Comparison of ENCODE assay signal across 12 cellular contexts in genomic region chr3:100226712-100227429, GRCh38. TPM values are rescaled to one million over a fixed set of nuclear protein-coding genes. Genes with fewer than 3 reads are reported as not detected.
DNase-seq lines count a peak whose midpoint lies in the region; ATAC-seq, FAIRE-seq and TF ChIP-seq lines count a peak whose summit lies in the region.
"Had no signal": no experiment of that assay in that cellular context is flagged by ENCODE, and none has a peak within 500 bp of the region (broad histone marks: within the 10 kb centered on the region; RNA-seq: fewer than 3 reads in every experiment).

No MANE protein-coding gene starts in this region.

- no peak overlapping the region for H3K27ac ChIP-seq in HepG2 (ENCODE audit: extremely low read length, insufficient read depth, low read length)
- H3K27ac ChIP-seq: uterus had no signal

- H2AFZ ChIP-seq in HepG2 (ENCODE audit: low read length) = peak overlapping the region; percentile 9

- POLR2A ChIA-PET in HepG2 (lab: Yijun Ruan, JAX) = no interaction called here

- no peaks in the 10 kb centered on the region for H3K27me3 Mint-ChIP-seq in activated T-cell treated with anti-CD3 and anti-CD28 coated beads, Interleukin-2, amount 50 U/mL, for 24 hours

- TF ChIP-seq CTCF in HepG2 (CRISPR knock-in tag; IDR thresholded peaks at IDR 0.05) = no peak

- BruUV-seq in HepG2 (replicated peaks; lab: Mats Ljungman, UMichigan) = no TSS peak

- H3K27me3 ChIP-seq in HepG2 (ENCODE audit: control insufficient read depth in 1 of 2, insufficient read depth in 2 of 2, low read length in 2 of 2) = no peaks in the 10 kb centered on the region
- H3K27me3 ChIP-seq: uterus had no signal

- no peak overlapping the region for H3K27ac Mint-ChIP-seq in activated T-cell treated with anti-CD3 and anti-CD28 coated beads, Interleukin-2, amount 50 U/mL, for 24 hours
- H3K27ac Mint-ChIP-seq: effector memory CD8-positive, alpha-beta T cell had no signal

- peaks cover 12% of the 10 kb centered on the region for H3K4me1 ChIP-seq in HepG2 (ENCODE audit: insufficient read depth, low read length)
- H3K4me1 ChIP-seq: uterus had no signal

- no peaks in the 10 kb centered on the region for H3K9me3 Mint-ChIP-seq in activated T-cell treated with anti-CD3 and anti-CD28 coated beads, Interleukin-2, amount 50 U/mL, for 24 hours
- H3K9me3 Mint-ChIP-seq: effector memory CD8-positive, alpha-beta T cell had no signal

- H4K20me1 ChIP-seq in HepG2 (ENCODE audit: insufficient read depth, low read length) = no peaks in the 10 kb centered on the region

- no peak overlapping the region for H3K4me3 Mint-ChIP-seq in activated T-cell treated with anti-CD3 and anti-CD28 coated beads, Interleukin-2, amount 50 U/mL, for 24 hours
- H3K4me3 Mint-ChIP-seq: effector memory CD8-positive, alpha-beta T cell; nephron had no signal

- no peak for TF ChIP-seq EP300 in HepG2 (IDR thresholded peaks at IDR 0.05; ENCODE audit: low read depth in 2 of 2, low read length in 2 of 2)
- no peak for TF ChIP-seq EP300 in HepG2 (CRISPR knock-in tag; IDR thresholded peaks at IDR 0.05; ENCODE audit: borderline replicate concordance)

- intact Hi-C loops in HepG2 (cut with micrococcal nuclease; ENCODE audit: unreplicated experiment) = no loop called here

- H3K4me2 ChIP-seq in HepG2 (ENCODE audit: low read depth, low read length) = no peak overlapping the region

- no peaks in the 10 kb centered on the region for H3K9me3 ChIP-seq in HepG2 (ENCODE audit: low read length)
- H3K9me3 ChIP-seq: uterus had no signal

- no peaks in the 10 kb centered on the region for H3K36me3 Mint-ChIP-seq in activated T-cell treated with anti-CD3 and anti-CD28 coated beads, Interleukin-2, amount 50 U/mL, for 24 hours (ENCODE audit: low read depth)

- ATAC-seq in HepG2 = no peak
- ATAC-seq: effector memory CD8-positive, alpha-beta T cell had no signal

- no peak for FAIRE-seq in HepG2 (lab: Jason Lieb, UNC)

- DNase-seq in A172 (ENCODE audit: low spot score) (peak; percentile 77), LHCN-M2 (ENCODE audit: low read depth) (peak; percentile 78), dermis blood vessel endothelial cell (peak; percentile 2), HepG2 (ENCODE audit: low spot score) (no peak), SHP77 treated with DMSO at 0.1 percent for 48 hours (lab: John Stamatoyannopoulos, UW) (no peak), NCI-H774 (lab: John Stamatoyannopoulos, UW) (no peak), SKM-1 (lab: John Stamatoyannopoulos, UW; ENCODE audit: unreplicated experiment) (no peak)
- no peak for DNase-seq in activated T-cell treated with anti-CD3 and anti-CD28 coated beads, Interleukin-2, amount 50 U/mL, for 24 hours
- DNase-seq: effector memory CD8-positive, alpha-beta T cell; NCI-H2171 treated with DMSO at 0.1 percent for 48 hours; uterus had no signal

- TF ChIP-seq RAD21 in HepG2 (CRISPR knock-in tag; IDR thresholded peaks at IDR 0.05) = no peak

- WGBS in HepG2 (ENCODE audit: low lambda C conversion rate) = 40% methylated on average over 6 of the region's 6 CpGs

- CTCF ChIA-PET in HepG2 (lab: Yijun Ruan, JAX; ENCODE audit: low intra/inter-chr PET ratio, low total read pairs) = no interaction called here

- TF ChIP-seq POLR2A in HepG2 (IDR thresholded peaks at IDR 0.05; ENCODE audit: insufficient read depth in 1 of 2, low read depth in 2 of 2, low read length in 2 of 2) = no peak

- in situ Hi-C loops in HepG2 (cut with HindIII; ENCODE audit: extremely low pct_ligation_motif_present, low pct_unique_long_range_greater_than_20kb) = no loop called here

- no peaks in the 10 kb centered on the region for H3K79me2 ChIP-seq in HepG2 (ENCODE audit: insufficient read depth, low read length)

- H3K9ac ChIP-seq in HepG2 (ENCODE audit: insufficient read depth, low read depth, low read length) = no peak overlapping the region

- H3K36me3 ChIP-seq in HepG2 (replicated peaks in 1 of 2; ENCODE audit: control insufficient read depth in 1 of 2, insufficient read depth in 2 of 2, low read length in 2 of 2) = no peaks in the 10 kb centered on the region
- H3K36me3 ChIP-seq: uterus had no signal

- no peak overlapping the region for H3K4me3 ChIP-seq in HepG2 (replicated peaks in 1 of 3; ENCODE audit: insufficient read depth in 1 of 3, low read depth in 2 of 3, low read length in 3 of 3)
- H3K4me3 ChIP-seq: uterus had no signal

- H3K4me1 Mint-ChIP-seq in activated T-cell treated with anti-CD3 and anti-CD28 coated beads, Interleukin-2, amount 50 U/mL, for 24 hours (ENCODE audit: low read depth) = peaks cover 4% of the 10 kb centered on the region

TF ChIP-seq in HepG2, 621 proteins besides CTCF, POLR2A, EP300 and RAD21:
- TF ChIP-seq MAFK (conservative IDR thresholded peaks at IDR 0.05 in 1 of 2, IDR thresholded peaks at IDR 0.05 in 1 of 2; ENCODE audit: low read length in 2 of 2) = peak in 1 of 2 experiments; percentile 50; a peak in 2 of 4 replicates
- no peak for TF ChIP-seq ZMAT3 (CRISPR knock-in tag; conservative IDR thresholded peaks at IDR 0.05)

RNA-seq across cellular contexts. Expression of gene TBC1D23, which starts 33.9 kb away (rescaled TPM):
- 49.8 and 57.0 TPM in 2 replicates for total RNA-seq in A172 (2014; rRNA removed; shearing (Covaris generic))
- total RNA-seq in LHCN-M2 (2014; rRNA removed) (45.0 and 54.1 TPM in 2 replicates), dermis blood vessel endothelial cell (46.1 and 49.1 TPM in 2 replicates), HepG2 (2016; rRNA removed; fragmentation: Illumina TruSeq; extraction: Trizol) (28.7 and 44.5 TPM in 2 replicates)
- 8.3 TPM for polyA plus RNA-seq in LHCN-M2 (2012)
- total RNA-seq in HepG2 (2016; cell fraction: cytosol; rRNA removed; fragmentation: Illumina TruSeq; extraction: Trizol; ENCODE audit: low read depth) = 5.2 and 5.6 TPM in 2 replicates
- total RNA-seq in HepG2 (2016; cell fraction: insoluble cytoplasmic fraction; rRNA removed; fragmentation: Illumina TruSeq; extraction: Trizol) = 29.0 and 42.5 TPM in 2 replicates
- total RNA-seq in HepG2 (2016; cell fraction: membrane; rRNA removed; fragmentation: Illumina TruSeq; extraction: Trizol) = 9.4 and 12.5 TPM in 2 replicates
- 35.8 and 37.8 TPM in 2 replicates for total RNA-seq in HepG2 (2016; cell fraction: nucleus; rRNA removed; fragmentation: Illumina TruSeq; extraction: Trizol)
- polyA plus RNA-seq in HepG2 (2011; rRNA removed) = 26.5 and 35.4 TPM in 2 replicates
- 8.8 and 13.6 TPM in 2 replicates for polyA plus RNA-seq in HepG2 (2011; cell fraction: cytosol; rRNA removed)
- polyA plus RNA-seq in HepG2 (2011; cell fraction: nucleus; rRNA removed) = 13.1 and 13.7 TPM in 2 replicates
- polyA plus RNA-seq in HepG2 (2012) = 26.0 and 27.5 TPM in 2 replicates
- 1.2 and 1.3 TPM in 2 replicates for polyA plus RNA-seq in HepG2 (2016; cell fraction: cytosol; fragmentation: Illumina TruSeq; extraction: Trizol; ENCODE audit: low read depth)
- polyA plus RNA-seq in HepG2 (2016; cell fraction: insoluble cytoplasmic fraction; fragmentation: Illumina TruSeq; extraction: Trizol; ENCODE audit: low read depth) = 22.6 and 26.1 TPM in 2 replicates
- 4.5 and 4.6 TPM in 2 replicates for polyA plus RNA-seq in HepG2 (2016; cell fraction: membrane; fragmentation: Illumina TruSeq; extraction: Trizol; ENCODE audit: low read depth)
- 24.7 and 25.8 TPM in 2 replicates for polyA plus RNA-seq in HepG2 (2016; cell fraction: nucleus; fragmentation: Illumina TruSeq; extraction: Trizol; ENCODE audit: insufficient read depth, low read depth)
- 22.9 and 28.9 TPM in 2 replicates for polyA minus RNA-seq in HepG2 (2011; rRNA and poly(A)+ RNA removed; ENCODE audit: low replicate concordance)
- 25.6 and 28.5 TPM in 2 replicates for polyA minus RNA-seq in HepG2 (2011; cell fraction: cytosol; rRNA and poly(A)+ RNA removed)
- polyA minus RNA-seq in HepG2 (2011; cell fraction: nucleus; rRNA and poly(A)+ RNA removed) = 66.4 and 71.1 TPM in 2 replicates

Comparison
In these comparisons a context has a peak if more than half of its experiments do, and no peak if none do; other contexts are left out.
1. DNase-seq: peak in A172 (single experiment), LHCN-M2 (single experiment) and dermis blood vessel endothelial cell (single experiment); none in HepG2 (single experiment), SHP77 treated with DMSO at 0.1 percent for 48 hours (single experiment), NCI-H774 (single experiment), activated T-cell treated with anti-CD3 and anti-CD28 coated beads, Interleukin-2, amount 50 U/mL, for 24 hours (single experiment) and SKM-1 (single experiment).